Comparison of ENCODE assay signal across 8 cellular contexts in genomic region chr10:101840741-101841453, GRCh38. TPM values are rescaled to one million over a fixed set of nuclear protein-coding genes. Genes with fewer than 3 reads are reported as not detected.
A peak's percentile ranks its signal among the peaks of the same experiment; 100 is the strongest.
DNase-seq lines count a peak whose midpoint lies in the region; ATAC-seq and TF ChIP-seq lines count a peak whose summit lies in the region.

No MANE protein-coding gene starts in this region.

- H3K4me3 Mint-ChIP-seq in T-helper 17 cell: peak overlapping the region; percentile 96

- H3K27me3 ChIP-seq in GM06990 (replicated peaks; ENCODE audit: control insufficient read depth, insufficient read depth, low read length) (no peaks in the 10 kb centered on the region), right atrium auricular region (no peaks in the 10 kb centered on the region), psoas muscle (ENCODE audit: insufficient read depth in 3 of 3, low read length in 2 of 3) (no peaks in the 10 kb centered on the region)

- no peaks in the 10 kb centered on the region for H3K36me3 Mint-ChIP-seq in T-helper 17 cell (ENCODE audit: low read depth)

- H3K4me3 ChIP-seq in GM06990 (replicated peaks; ENCODE audit: low read depth, low read length): peak overlapping the region; percentile 57
- peak overlapping the region; percentile 20 to 58 for H3K4me3 ChIP-seq in right atrium auricular region
- peak overlapping the region; percentile 53 for H3K4me3 ChIP-seq in psoas muscle

- ATAC-seq in T-helper 17 cell: peak; percentile 60
- peak; percentile 86 to 92 (median 87) for ATAC-seq in psoas muscle

- no peaks in the 10 kb centered on the region; the same call in 1 of the 2 replicates for H3K36me3 ChIP-seq in GM06990 (ENCODE audit: control insufficient read depth, insufficient read depth, low read length)
- H3K36me3 ChIP-seq in right atrium auricular region: no peaks in the 10 kb centered on the region
- H3K36me3 ChIP-seq in psoas muscle (ENCODE audit: insufficient read depth in 1 of 2, low read depth in 1 of 2): peaks cover 0 to 9% of the 10 kb centered on the region in 2 donors

- POLR2A ChIA-PET in HEK293T (lab: Yijun Ruan, JAX): interaction anchor here (0.9 to 3.0 kb wide), 4 partner anchors 22 to 228 kb away, joined by 3 to 17 read pairs (median 6); partner anchors contain the start of gene OGA

- H3K4me1 ChIP-seq in right atrium auricular region (peaks cover 0 to 57% of the 10 kb centered on the region in 2 donors), psoas muscle (peaks cover 24% of the 10 kb centered on the region)

- WGBS in psoas muscle, 3 donors: 1 to 2% (median 1%) methylated on average over 46 of the region's 46 CpGs

- TF ChIP-seq CTCF in GM06990 (IDR thresholded peaks at IDR 0.05; ENCODE audit: insufficient read depth, low read length, poor library complexity, severe bottlenecking) (peak; percentile 97), right atrium auricular region (IDR thresholded peaks at IDR 0.05) (peak; percentile 67 to 91), psoas muscle (IDR thresholded peaks at IDR 0.05) (peak; percentile 86)

- H3K27ac ChIP-seq in right atrium auricular region (peak overlapping the region; percentile 2 to 64), psoas muscle (no peak overlapping the region)

- intact Hi-C loops in psoas muscle (cut with DNase I): loop anchor here (2.0 to 5.0 kb wide), 3 partner anchors 170 to 231 kb away; no protein-coding TSS in a partner anchor

- H3K4me1 Mint-ChIP-seq in T-helper 17 cell: peaks cover 41% of the 10 kb centered on the region

- H3K27me3 Mint-ChIP-seq in T-helper 17 cell: no peaks in the 10 kb centered on the region

- peak; percentile 87 for DNase-seq in GM06990 (ENCODE audit: extremely low read depth, insufficient read length)
- peak; percentile 95 for DNase-seq in HEK293T (ENCODE audit: extremely low spot score)
- peak; percentile 39 for DNase-seq in NCI-H1092 (lab: John Stamatoyannopoulos, UW)
- peak; percentile 64 to 68 (median 66) for DNase-seq in T-helper 17 cell
- peak; percentile 4 to 92 (median 76) for DNase-seq in anterior cingulate cortex (lab: John Stamatoyannopoulos, UW)
- peak; percentile 81 for DNase-seq in right atrium auricular region (ENCODE audit: low spot score)
- DNase-seq in psoas muscle: peak; percentile 81 to 87
- DNase-seq in NK-92 treated with Interleukin-12 subunit alpha and Interleukin-12 subunit beta, amount 100 ng/mL, for 24 hours (lab: John Stamatoyannopoulos, UW): no peak

- CTCF ChIA-PET in HEK293T (lab: Yijun Ruan, JAX): interaction anchor here (0.6 to 4.2 kb wide), 31 partner anchors 8 to 552 kb away, joined by 3 to 71 read pairs (median 4); no protein-coding TSS in a partner anchor

- peak overlapping the region; percentile 87 for H3K27ac Mint-ChIP-seq in T-helper 17 cell

- H3K9me3 ChIP-seq in T-helper 17 cell (ENCODE audit: control insufficient read depth, low read length, poor library complexity, severe bottlenecking): no peaks in the 10 kb centered on the region
- no peaks in the 10 kb centered on the region for H3K9me3 ChIP-seq in right atrium auricular region
- no peaks in the 10 kb centered on the region for H3K9me3 ChIP-seq in psoas muscle

TF ChIP-seq in HEK293T, 16 proteins besides CTCF, POLR2A, EP300 and RAD21:
- TF ChIP-seq NFRKB (IDR thresholded peaks at IDR 0.05) (no peak), BHLHE40 (IDR thresholded peaks at IDR 0.05; ENCODE audit: borderline replicate concordance) (no peak), LEF1 (IDR thresholded peaks at IDR 0.05; ENCODE audit: borderline replicate concordance) (no peak), L3MBTL2 (conservative IDR thresholded peaks at IDR 0.05) (no peak), CTBP1 (IDR thresholded peaks at IDR 0.05; ENCODE audit: borderline replicate concordance) (no peak), FOXM1 (IDR thresholded peaks at IDR 0.05; ENCODE audit: borderline replicate concordance) (no peak), HDGF (IDR thresholded peaks at IDR 0.05; ENCODE audit: borderline replicate concordance) (no peak)
- TF ChIP-seq, protein P1, sequence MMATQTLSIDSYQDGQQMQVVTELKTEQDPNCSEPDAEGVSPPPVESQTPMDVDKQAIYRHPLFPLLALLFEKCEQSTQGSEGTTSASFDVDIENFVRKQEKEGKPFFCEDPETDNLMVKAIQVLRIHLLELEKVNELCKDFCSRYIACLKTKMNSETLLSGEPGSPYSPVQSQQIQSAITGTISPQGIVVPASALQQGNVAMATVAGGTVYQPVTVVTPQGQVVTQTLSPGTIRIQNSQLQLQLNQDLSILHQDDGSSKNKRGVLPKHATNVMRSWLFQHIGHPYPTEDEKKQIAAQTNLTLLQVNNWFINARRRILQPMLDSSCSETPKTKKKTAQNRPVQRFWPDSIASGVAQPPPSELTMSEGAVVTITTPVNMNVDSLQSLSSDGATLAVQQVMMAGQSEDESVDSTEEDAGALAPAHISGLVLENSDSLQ (IDR thresholded peaks at IDR 0.05): no peak

RNA-seq across cellular contexts. Expression of gene KCNIP2, which starts 2.7 kb away (rescaled TPM):
- total RNA-seq in T-helper 17 cell: 1 to 10 TPM; 2.9 to 4.1 TPM
- total RNA-seq in right atrium auricular region: 100 to 1,000 TPM; 192 to 653 TPM
- total RNA-seq in psoas muscle: 1 to 10 TPM in 3 of 4 donors, under 1 TPM in 1; 0.71 to 3.2 (median 1.8) TPM
- polyA plus RNA-seq in psoas muscle: 1 to 10 TPM in 2 of 3 donors, under 1 TPM in 1; 0.58 to 5.9 (median 1.1) TPM

RNA-seq across cellular contexts. Expression of gene OGA, which starts 22.7 kb away (rescaled TPM):
- total RNA-seq in T-helper 17 cell (100 to 1,000 TPM; 411 to 421 TPM), right atrium auricular region (10 to 100 TPM; 41.6 to 50.9 TPM), psoas muscle (10 to 100 TPM; 52.6 to 59.8 (median 57.3) TPM)
- 10 to 100 TPM; 12.0 to 58.3 (median 24.7) TPM for polyA plus RNA-seq in psoas muscle

RNA-seq across cellular contexts. Expression of gene NPM3, which starts 57.7 kb away (rescaled TPM):
- total RNA-seq in T-helper 17 cell (10 to 100 TPM; 13.1 to 13.8 TPM), right atrium auricular region (10 to 100 TPM in 1 of 2 donors, 1 to 10 TPM in 1; 6.2 to 14.7 TPM), psoas muscle (10 to 100 TPM; 12.3 to 18.5 (median 14.7) TPM)
- polyA plus RNA-seq in psoas muscle: 10 to 100 TPM; 19.3 to 52.6 (median 24.3) TPM

Comparison
In these comparisons a context has a peak if more than half of its experiments do, and no peak if none do; other contexts are left out.
1. RNA of gene KCNIP2, which starts 2.7 kb away (total RNA-seq): 192 to 653 TPM in right atrium auricular region; 2.9 to 4.1 TPM in T-helper 17 cell and 0.71 to 3.2 TPM in psoas muscle; every median in the first group is over 10 times any median in the second.
2. RNA of gene OGA, which starts 22.7 kb away (total RNA-seq): 411 to 421 TPM in T-helper 17 cell; 52.6 to 59.8 TPM in psoas muscle and 41.6 to 50.9 TPM in right atrium auricular region; every median in the first group is over 4 times any median in the second.
3. Peak in every context shown above with its lines, with median percentiles within 50 percentile points of each other: H3K4me3 ChIP-seq and CTCF ChIP-seq.